ENCODE assay signal across 22 cellular contexts in genomic region chr2:132999421-132999820, GRCh38.
"Had no signal": no experiment of that assay in that cellular context is flagged by ENCODE, and none has a peak within 500 bp of the region (broad histone marks: within the 10 kb centered on the region; RNA-seq: fewer than 3 reads in every experiment).

No MANE protein-coding gene starts in this region.

- ATAC-seq: natural killer cell; right cardiac atrium; sciatic nerve; stimulated activated naive B cell treated with anti-CD40 and anti-IgM and Interleukin-4, amounts not matched to agents 10 μg/mL and 1 μg/mL and 100 μg/mL, for 72 hours; stimulated activated naive CD8-positive, alpha-beta T cell treated with anti-CD3 and anti-CD28 coated beads, Interleukin-15, Interleukin-2, amounts not matched to agents 100 U/mL and 50 U/mL, for 24 hours had no signal

- DNase-seq: islet precursor cell; left ventricle myocardium inferior; mesendoderm; naive B cell; natural killer cell; nephron progenitor cell; ovary; posterior cingulate gyrus; retina; right cardiac atrium; stimulated activated CD4-positive, alpha-beta T cell treated with anti-CD3 and anti-CD28 coated beads, Interleukin-12 subunit alpha, Interleukin-12 subunit beta, amount 100 ng/mL, for 4 hours; stimulated activated CD4-positive, alpha-beta T cell treated with anti-CD3 and anti-CD28 coated beads, Interleukin-15, amount 100 ng/mL, for 24 hours; stimulated activated CD4-positive, alpha-beta T cell treated with anti-CD3 and anti-CD28 coated beads, Interleukin-2, amount 100 ng/mL, for 24 hours; stimulated activated CD4-positive, alpha-beta T cell treated with anti-CD3 and anti-CD28 coated beads, Interleukin-4, amount 100 ng/mL, for 1 hour; stimulated activated naive B cell treated with anti-CD40 and anti-IgM and Interleukin-4, amounts not matched to agents 10 μg/mL and 1 μg/mL and 100 μg/mL, for 72 hours; stimulated activated naive CD8-positive, alpha-beta T cell treated with anti-CD3 and anti-CD28 coated beads, Interleukin-15, Interleukin-2, amounts not matched to agents 100 U/mL and 50 U/mL, for 24 hours; stomach; testis; thyroid gland; transverse colon; upper lobe of left lung had no signal
